8 cellular contexts compared by ENCODE assay signal in the genomic region with DNA sequence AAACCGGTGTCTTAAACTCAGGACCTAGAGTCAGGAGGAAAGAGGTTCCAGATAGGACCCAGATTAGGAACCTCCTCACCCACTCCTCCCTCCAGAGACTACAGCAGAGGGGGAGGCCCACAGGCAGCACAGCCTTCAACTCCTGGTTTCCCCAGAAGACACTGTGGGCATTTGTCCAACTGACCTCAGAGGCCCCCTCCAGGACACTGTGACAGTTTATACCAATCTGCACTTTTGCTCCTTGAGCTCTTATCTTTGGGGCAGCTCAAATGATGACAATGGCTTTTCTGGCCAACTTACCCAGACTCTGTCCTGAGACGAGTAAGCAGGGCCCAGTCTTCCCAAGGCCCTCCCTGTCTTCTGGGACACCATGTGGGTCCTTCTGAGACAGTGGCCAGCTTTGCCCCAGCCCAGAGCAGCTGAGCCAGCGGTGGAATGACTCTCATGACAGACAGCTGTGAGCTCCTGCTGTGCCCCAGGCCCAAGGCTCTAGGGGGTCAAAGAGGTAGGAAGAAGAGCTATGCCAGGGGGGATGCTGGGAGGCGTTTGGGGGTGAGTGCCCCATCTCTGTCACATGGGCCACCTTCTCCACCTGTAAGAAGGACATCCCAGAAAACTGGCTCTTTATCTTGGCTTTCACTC.
A peak's percentile ranks its signal among the peaks of the same experiment; 100 is the strongest.
DNase-seq lines count a peak whose midpoint lies in the region; TF ChIP-seq lines count a peak whose summit lies in the region.
"Had no signal": no experiment of that assay in that cellular context is flagged by ENCODE, and none has a peak within 500 bp of the region (broad histone marks: within the 10 kb centered on the region; RNA-seq: fewer than 3 reads in every experiment).

No MANE protein-coding gene starts in this region.

- no peaks in the 10 kb centered on the region for H3K9me3 ChIP-seq in MM.1S (replicated peaks; ENCODE audit: insufficient read depth, low read length)
- H3K9me3 ChIP-seq in neuron (ENCODE audit: low read length), result no peaks in the 10 kb centered on the region

- peak overlapping the region; percentile 57; the same call in 1 of the 2 replicates for H3K9ac ChIP-seq in MM.1S (ENCODE audit: low read length)

- DNase-seq in MM.1S (no peak), coronary artery (ENCODE audit: low spot score) (no peak), iPS-NIHi7 (ENCODE audit: extremely low spot score) (no peak), AG08395 (ENCODE audit: low spot score) (no peak), SW 1271 (lab: John Stamatoyannopoulos, UW) (no peak)
- DNase-seq: NCI-H1048 had no signal

- H3F3A ChIP-seq in MM.1S (ENCODE audit: insufficient read depth, low read length), result peaks cover 5% of the 10 kb centered on the region

- H3K36me3 ChIP-seq in MM.1S (replicated peaks; ENCODE audit: insufficient read depth, low read length) (no peaks in the 10 kb centered on the region), neuron (ENCODE audit: insufficient read depth, low read length) (no peaks in the 10 kb centered on the region)

- peaks cover 5% of the 10 kb centered on the region; the same call in 1 of the 2 replicates for H3K27me3 ChIP-seq in MM.1S (replicated peaks; ENCODE audit: insufficient read depth, low read length)
- peaks cover 7% of the 10 kb centered on the region for H3K27me3 ChIP-seq in neuron (ENCODE audit: insufficient read depth, low read length)

- peak overlapping the region; percentile 98 for H2AFZ ChIP-seq in MM.1S (ENCODE audit: low read length)
- H2AFZ ChIP-seq in neuron (ENCODE audit: low read depth, low read length), result no peak overlapping the region

- H3K4me2 ChIP-seq in MM.1S (ENCODE audit: low read depth, low read length), result peak overlapping the region; percentile 96

- H4K20me1 ChIP-seq in MM.1S (ENCODE audit: insufficient read depth, low read length), result no peaks in the 10 kb centered on the region

- peaks cover 18% of the 10 kb centered on the region for H3K4me1 ChIP-seq in MM.1S (ENCODE audit: low read length)
- peaks cover 2% of the 10 kb centered on the region for H3K4me1 ChIP-seq in neuron (ENCODE audit: insufficient read depth, low read length)

- H3K9me2 ChIP-seq in MM.1S (replicated peaks; ENCODE audit: insufficient read depth, low read length), result no peaks in the 10 kb centered on the region

- H3K4me3 ChIP-seq in GM08714 (ENCODE audit: low read length), result peak overlapping the region; percentile 53; the same call in 1 of the 2 replicates
- peak overlapping the region; percentile 70 for H3K4me3 ChIP-seq in MM.1S (ENCODE audit: low read length)
- peak overlapping the region; percentile 44 for H3K4me3 ChIP-seq in coronary artery
- peak overlapping the region; percentile 45 for H3K4me3 ChIP-seq in neuron (ENCODE audit: low read length)

- no peak for TF ChIP-seq CTCF in MM.1S (IDR thresholded peaks at IDR 0.05; ENCODE audit: low read length)
- TF ChIP-seq CTCF in coronary artery (IDR thresholded peaks at IDR 0.05), result no peak

- H3K79me2 ChIP-seq in MM.1S (ENCODE audit: low read length), result no peaks in the 10 kb centered on the region

- H3K27ac ChIP-seq in MM.1S (ENCODE audit: low read length), result peak overlapping the region; percentile 62; the same call in 1 of the 2 replicates
- no peak overlapping the region for H3K27ac ChIP-seq in coronary artery
